13 cellular contexts compared by ENCODE assay signal in the genomic region with DNA sequence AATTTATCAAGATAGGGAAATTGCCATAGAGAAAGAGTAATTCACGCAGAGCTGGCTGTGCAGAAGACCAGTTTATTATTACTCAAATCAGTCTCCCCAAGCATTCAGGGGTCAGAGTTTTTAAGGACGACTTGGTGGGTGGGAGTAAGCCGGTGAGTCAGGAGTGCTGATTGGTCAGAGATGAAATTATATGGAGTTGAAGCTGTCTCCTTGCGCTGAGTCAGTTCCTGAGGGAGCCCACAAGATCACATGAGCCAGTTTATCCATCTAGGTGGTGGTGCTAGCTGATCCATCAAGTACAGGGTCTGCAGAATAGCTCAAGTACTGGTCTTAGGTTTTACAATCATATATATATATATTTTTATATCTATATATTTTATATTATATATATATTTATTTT. TPM values are rescaled to one million over a fixed set of nuclear protein-coding genes. Genes with fewer than 3 reads are reported as not detected.
DNase-seq lines count a peak whose midpoint lies in the region; FAIRE-seq and TF ChIP-seq lines count a peak whose summit lies in the region.
"Had no signal": no experiment of that assay in that cellular context is flagged by ENCODE, and none has a peak within 500 bp of the region (broad histone marks: within the 10 kb centered on the region; RNA-seq: fewer than 3 reads in every experiment).

No MANE protein-coding gene starts in this region.

- H3K4me2 ChIP-seq in mesenchymal stem cell (ENCODE audit: low read length, poor library complexity, severe bottlenecking), result no peak overlapping the region
- H3K4me2 ChIP-seq: hepatocyte had no signal

- no peaks in the 10 kb centered on the region for H3K4me1 ChIP-seq in mesenchymal stem cell (ENCODE audit: control insufficient read depth, insufficient read depth, low read depth, low read length)
- H3K4me1 ChIP-seq in right atrium auricular region, result no peaks in the 10 kb centered on the region

- H3K4me3 ChIP-seq in mesenchymal stem cell (ENCODE audit: insufficient read depth in 1 of 2, low read depth in 1 of 2, low read length in 2 of 2), result no peak overlapping the region
- no peak overlapping the region for H3K4me3 ChIP-seq in right atrium auricular region
- H3K4me3 ChIP-seq: hepatocyte had no signal

- WGBS in mesenchymal stem cell, result 37% methylated on average over 3 of the region's 4 CpGs

- no peaks in the 10 kb centered on the region for H3K79me1 ChIP-seq in mesenchymal stem cell (replicated peaks; ENCODE audit: low read length, poor library complexity, severe bottlenecking)

- H3K9me3 ChIP-seq in mesenchymal stem cell (ENCODE audit: control insufficient read depth, low read length) (no peaks in the 10 kb centered on the region), right atrium auricular region (no peaks in the 10 kb centered on the region)

- H2BK12ac ChIP-seq in mesenchymal stem cell (ENCODE audit: low read length in 2 of 2), result no peak overlapping the region

- H3K23ac ChIP-seq in mesenchymal stem cell (ENCODE audit: low read length in 2 of 2), result no peak overlapping the region

- H2BK5ac ChIP-seq in mesenchymal stem cell (ENCODE audit: low read depth, low read length, poor library complexity, severe bottlenecking), result no peak overlapping the region

- H2AFZ ChIP-seq in mesenchymal stem cell (ENCODE audit: low read depth, low read length), result no peak overlapping the region
- H2AFZ ChIP-seq: hepatocyte had no signal

- no peak overlapping the region for H3K4ac ChIP-seq in mesenchymal stem cell (ENCODE audit: low read depth in 1 of 2, low read length in 2 of 2)

- H3K27me3 ChIP-seq in mesenchymal stem cell (ENCODE audit: control insufficient read depth in 1 of 2, insufficient read depth in 1 of 2, low read length in 2 of 2), result peaks cover 0 to 9% of the 10 kb centered on the region in 2 experiments
- no peaks in the 10 kb centered on the region for H3K27me3 ChIP-seq in right atrium auricular region
- H3K27me3 ChIP-seq: hepatocyte had no signal

- no peak overlapping the region for H3K18ac ChIP-seq in mesenchymal stem cell (ENCODE audit: low read depth in 1 of 2, low read length in 2 of 2)

- no peak overlapping the region for H3K9ac ChIP-seq in mesenchymal stem cell (ENCODE audit: low read length)

- no peak overlapping the region for H4K8ac ChIP-seq in mesenchymal stem cell (ENCODE audit: low read length)

- no peak overlapping the region for H2AK5ac ChIP-seq in mesenchymal stem cell (ENCODE audit: low read length, severe bottlenecking)

- DNase-seq in ELR (ENCODE audit: low read depth), result peak; percentile 91
- peak; percentile 85 for DNase-seq in M059J (ENCODE audit: low read depth)
- peak; percentile 91 for DNase-seq in amniotic epithelial cell (ENCODE audit: low read depth)
- peak; percentile 51 for DNase-seq in mesenchymal stem cell
- no peak for DNase-seq in T-helper 1 cell
- DNase-seq in frontal cortex (ENCODE audit: low spot score in 2 of 2), result no peak
- DNase-seq in right atrium auricular region (ENCODE audit: low spot score), result no peak
- DNase-seq: cortex of kidney, NCI-H1436, NCI-H82 had no signal

- no peak overlapping the region for H2BK15ac ChIP-seq in mesenchymal stem cell (ENCODE audit: low read depth, poor library complexity, severe bottlenecking)

- no peak for TF ChIP-seq CTCF in right atrium auricular region (IDR thresholded peaks at IDR 0.05)

- H3K27ac ChIP-seq in mesenchymal stem cell (ENCODE audit: low read length, poor library complexity, severe bottlenecking), result no peak overlapping the region
- H3K27ac ChIP-seq in right atrium auricular region, result no peak overlapping the region
- H3K27ac ChIP-seq: hepatocyte had no signal

- no peak overlapping the region for H3K14ac ChIP-seq in mesenchymal stem cell (ENCODE audit: low read length in 2 of 2)

- H2BK120ac ChIP-seq in mesenchymal stem cell (ENCODE audit: low read depth, low read length), result no peak overlapping the region

- no peak for FAIRE-seq in frontal cortex (lab: Jason Lieb, UNC)
- FAIRE-seq: D721Med had no signal

- H3K36me3 ChIP-seq in mesenchymal stem cell (ENCODE audit: control insufficient read depth in 1 of 2, insufficient read depth in 2 of 2, low read depth in 1 of 2, low read length in 2 of 2) (no peaks in the 10 kb centered on the region), right atrium auricular region (no peaks in the 10 kb centered on the region)

- H4K91ac ChIP-seq in mesenchymal stem cell (ENCODE audit: low read length), result no peak overlapping the region

RNA-seq across cellular contexts. Expression of a gene that starts 6.0 kb away (rescaled TPM):
- 0.10 and 0.86 TPM in 2 replicates for total RNA-seq in M059J (2014; rRNA removed; shearing (Covaris generic))
- polyA plus RNA-seq in mesenchymal stem cell (2013, experiment 1 of 2), result not detected
- polyA plus RNA-seq in mesenchymal stem cell (2013, experiment 2 of 2), result not detected
- total RNA-seq in frontal cortex (not detected), right atrium auricular region (not detected)
- total RNA-seq: activated T-helper 2 cell treated with anti-CD3 and anti-CD28 coated beads, Interferon-gamma antibody, Interleukin-2, Interleukin-4, amounts not matched to agents 10 μg/mL and 5 μg/mL and 100 μg/mL, durations not matched to agents 14 hours and 24 hours and 36 hours had no signal

RNA-seq across cellular contexts. Expression of a gene that starts 46.9 kb away (rescaled TPM):
- 4.5 and 4.9 TPM in 2 replicates for total RNA-seq in M059J (2014; rRNA removed; shearing (Covaris generic))
- 2.8 TPM for polyA plus RNA-seq in mesenchymal stem cell (2013, experiment 1 of 2)
- polyA plus RNA-seq in mesenchymal stem cell (2013, experiment 2 of 2), result 2.9 TPM
- 13.9 TPM for total RNA-seq in frontal cortex
- total RNA-seq in right atrium auricular region, result 1 to 10 TPM; 5.0 to 5.3 TPM

Comparison
In these comparisons a context has a peak if more than half of its experiments do, and no peak if none do; other contexts are left out.
1. DNase-seq: peak in ELR (single experiment), M059J (single experiment), amniotic epithelial cell (single experiment) and mesenchymal stem cell (single experiment); none in T-helper 1 cell (0 of 5), frontal cortex (0 of 2) and right atrium auricular region (single experiment).